ENCODE assay signal across 1 cellular context in genomic region chr2:39093208-39093898, GRCh38.
TF ChIP-seq lines count a peak whose summit lies in the region.

No MANE protein-coding gene starts in this region.

TF ChIP-seq in WTC11, 78 proteins besides CTCF, POLR2A, EP300 and RAD21 (continued from another document):
- TF ChIP-seq USF2 (CRISPR knock-in tag; IDR thresholded peaks at IDR 0.05) (no peak), JUN (CRISPR knock-in tag; IDR thresholded peaks at IDR 0.05) (no peak), PREB (CRISPR knock-in tag; IDR thresholded peaks at IDR 0.05; ENCODE audit: borderline replicate concordance) (no peak), TEAD4 (CRISPR knock-in tag; IDR thresholded peaks at IDR 0.05) (no peak), ARID4B (CRISPR knock-in tag; IDR thresholded peaks at IDR 0.05; ENCODE audit: borderline replicate concordance) (no peak), NR1H2 (CRISPR knock-in tag; IDR thresholded peaks at IDR 0.05) (no peak), IRF1 (CRISPR knock-in tag; IDR thresholded peaks at IDR 0.05) (no peak), GRHL2 (CRISPR knock-in tag; IDR thresholded peaks at IDR 0.05; ENCODE audit: insufficient replicate concordance, severe bottlenecking) (no peak), CREB1 (CRISPR knock-in tag; IDR thresholded peaks at IDR 0.05) (no peak), ZMAT4 (CRISPR knock-in tag; IDR thresholded peaks at IDR 0.05) (no peak), MAX (CRISPR knock-in tag; IDR thresholded peaks at IDR 0.05) (no peak), KAT7 (CRISPR knock-in tag; IDR thresholded peaks at IDR 0.05; ENCODE audit: borderline replicate concordance) (no peak), ZNF423 (CRISPR knock-in tag; IDR thresholded peaks at IDR 0.05) (no peak)
